17 cellular contexts compared by ENCODE assay signal in genomic region chr9:95980262-95981125, GRCh38.
DNase-seq lines count a peak whose midpoint lies in the region; ATAC-seq, FAIRE-seq and TF ChIP-seq lines count a peak whose summit lies in the region.
"Had no signal": no experiment of that assay in that cellular context is flagged by ENCODE, and none has a peak within 500 bp of the region (broad histone marks: within the 10 kb centered on the region; RNA-seq: fewer than 3 reads in every experiment).

No MANE protein-coding gene starts in this region.

- H3K4me2 ChIP-seq in GM23338: no peak overlapping the region

- H3K27ac Mint-ChIP-seq in GM23338: peak overlapping the region; percentile 77
- peak overlapping the region; percentile 49 for H3K27ac Mint-ChIP-seq in T-helper 17 cell

- H3F3A ChIP-seq in GM23338 (replicated peaks; ENCODE audit: low read depth): no peaks in the 10 kb centered on the region

- FAIRE-seq in GM12892 (lab: Jason Lieb, UNC): no peak
- FAIRE-seq in small intestine (lab: Jason Lieb, UNC): no peak

- H3K4me3 Mint-ChIP-seq in GM23338: no peak overlapping the region
- H3K4me3 Mint-ChIP-seq in T-helper 17 cell: no peak overlapping the region

- no peaks in the 10 kb centered on the region for H3K9me3 Mint-ChIP-seq in GM23338

- no peak for TF ChIP-seq CTCF in 22Rv1 (IDR thresholded peaks at IDR 0.05)
- no peak for TF ChIP-seq CTCF in GM23338 (conservative IDR thresholded peaks at IDR 0.05; ENCODE audit: low read depth in 2 of 2)
- TF ChIP-seq CTCF in gastroesophageal sphincter (IDR thresholded peaks at IDR 0.05): no peak

- DNase-seq in GM23338 (ENCODE audit: low spot score) (no peak), T-helper 17 cell (no peak), SW480 (ENCODE audit: low spot score) (no peak), GM12892 (ENCODE audit: insufficient read length) (no peak), small intestine (no peak), NCI-H446 treated with DMSO at 0.1 percent for 48 hours (lab: John Stamatoyannopoulos, UW) (no peak)
- DNase-seq: effector memory CD4-positive, alpha-beta T cell; GDM1; KG1; Peyer's patch; stimulated activated CD4-positive, alpha-beta T cell treated with anti-CD3 and anti-CD28 coated beads, Interleukin-2, amount 100 ng/mL, for 48 hours; stomach; T1000 had no signal

- no peaks in the 10 kb centered on the region for H3K79me2 ChIP-seq in GM23338 (replicated peaks; ENCODE audit: insufficient read depth)

- no peak for TF ChIP-seq EP300 in gastroesophageal sphincter (IDR thresholded peaks at IDR 0.05)

- no peaks in the 10 kb centered on the region for H3K9me2 ChIP-seq in GM23338 (ENCODE audit: insufficient read depth)

- H3K36me3 ChIP-seq in GM23338 (ENCODE audit: insufficient read depth) (0 out of 2 replicates have a peak, but pooled peaks cover 5% of the 10 kb centered on the region), gastroesophageal sphincter (peaks cover 0 to 34% of the 10 kb centered on the region in 2 donors), small intestine (ENCODE audit: control insufficient read depth in 2 of 2, insufficient read depth in 2 of 2, low read length in 2 of 2) (no peaks in the 10 kb centered on the region)
- H3K36me3 ChIP-seq: prostate gland had no signal

- no peak overlapping the region for H3K4me3 ChIP-seq in GM23338
- no peak overlapping the region for H3K4me3 ChIP-seq in gastroesophageal sphincter
- H3K4me3 ChIP-seq in small intestine (ENCODE audit: low read depth in 1 of 2, low read length in 2 of 2): no peak overlapping the region
- H3K4me3 ChIP-seq: BLaER1, Peyer's patch, prostate gland, stomach had no signal

- peaks cover 7% of the 10 kb centered on the region for H3K36me3 Mint-ChIP-seq in GM23338 (ENCODE audit: low read depth)
- H3K36me3 Mint-ChIP-seq in T-helper 17 cell (ENCODE audit: low read depth): peaks cover 7% of the 10 kb centered on the region

- H3K27me3 ChIP-seq in GM23338 (ENCODE audit: insufficient read depth): no peaks in the 10 kb centered on the region
- no peaks in the 10 kb centered on the region for H3K27me3 ChIP-seq in gastroesophageal sphincter
- no peaks in the 10 kb centered on the region for H3K27me3 ChIP-seq in small intestine (ENCODE audit: control insufficient read depth in 2 of 2, insufficient read depth in 2 of 2, low read length in 2 of 2)
- H3K27me3 ChIP-seq: BLaER1, Peyer's patch, stomach had no signal

- no peaks in the 10 kb centered on the region for H4K20me1 ChIP-seq in GM23338 (replicated peaks; ENCODE audit: insufficient read depth)
- H4K20me1 ChIP-seq: BLaER1 had no signal

- H3K9me3 ChIP-seq in T-helper 17 cell (ENCODE audit: control insufficient read depth, low read length, poor library complexity, severe bottlenecking): no peaks in the 10 kb centered on the region
- no peaks in the 10 kb centered on the region for H3K9me3 ChIP-seq in gastroesophageal sphincter
- H3K9me3 ChIP-seq in small intestine (ENCODE audit: control insufficient read depth, low read depth): no peaks in the 10 kb centered on the region
- H3K9me3 ChIP-seq: BLaER1, Peyer's patch, prostate gland, stomach had no signal

- H3K27me3 Mint-ChIP-seq in GM23338 (ENCODE audit: insufficient read depth, low read depth, poor library complexity) (no peaks in the 10 kb centered on the region), T-helper 17 cell (no peaks in the 10 kb centered on the region)

- H3K4me1 Mint-ChIP-seq in GM23338: peaks cover 8% of the 10 kb centered on the region
- peaks cover 22% of the 10 kb centered on the region for H3K4me1 Mint-ChIP-seq in T-helper 17 cell

- H3K4me1 ChIP-seq in GM23338 (ENCODE audit: insufficient read depth): peaks cover 5% of the 10 kb centered on the region; the same call in 1 of the 2 replicates
- peaks cover 0 to 4% (median 0%) of the 10 kb centered on the region in 3 donors for H3K4me1 ChIP-seq in gastroesophageal sphincter
- H3K4me1 ChIP-seq in small intestine (ENCODE audit: control insufficient read depth in 2 of 2, insufficient read depth in 1 of 2, low read depth in 1 of 2, low read length in 1 of 2): no peaks in the 10 kb centered on the region
- H3K4me1 ChIP-seq: prostate gland had no signal

- 67 to 71% methylated on average over 8 of the region's 8 CpGs for WGBS in gastroesophageal sphincter (ENCODE audit: low coverage in 1 of 2), 2 donors
- 76 to 93% (median 90%) methylated on average over 8 of the region's 8 CpGs for WGBS in small intestine, 3 donors

- TF ChIP-seq POLR2A in gastroesophageal sphincter (IDR thresholded peaks at IDR 0.05): no peak
- no peak for TF ChIP-seq POLR2A in GM12892 (IDR thresholded peaks at IDR 0.05; ENCODE audit: low read depth, low read length)

- H3K27ac ChIP-seq in 22Rv1 (peak overlapping the region; percentile 67), GM23338 (ENCODE audit: low read depth) (0 out of 2 replicates have a peak overlapping the region, but pooled peaks have one; percentile 7), gastroesophageal sphincter (no peak overlapping the region), small intestine (ENCODE audit: low read depth in 1 of 2, low read length in 1 of 2) (no peak overlapping the region)
- H3K27ac ChIP-seq: BLaER1 had no signal

- no peak for ATAC-seq in GM23338
- no peak for ATAC-seq in T-helper 17 cell
- ATAC-seq in gastroesophageal sphincter: peak; percentile 67

- H2AFZ ChIP-seq in GM23338: no peak overlapping the region

TF ChIP-seq in GM23338, 12 proteins besides CTCF, POLR2A, EP300 and RAD21:
- TF ChIP-seq POLR2AphosphoS5 (IDR thresholded peaks at IDR 0.05; ENCODE audit: low read depth): no peak
- no peak for TF ChIP-seq ZNF114 (CRISPR knock-in tag; IDR thresholded peaks at IDR 0.05)
- no peak for TF ChIP-seq JUNB (IDR thresholded peaks at IDR 0.05; ENCODE audit: unreplicated experiment)
- TF ChIP-seq EZH2phosphoT487 (IDR thresholded peaks at IDR 0.05; ENCODE audit: unreplicated experiment): no peak
- TF ChIP-seq CREB1 (CRISPR knock-in tag; IDR thresholded peaks at IDR 0.05; ENCODE audit: low read depth): no peak
- TF ChIP-seq, protein P1, sequence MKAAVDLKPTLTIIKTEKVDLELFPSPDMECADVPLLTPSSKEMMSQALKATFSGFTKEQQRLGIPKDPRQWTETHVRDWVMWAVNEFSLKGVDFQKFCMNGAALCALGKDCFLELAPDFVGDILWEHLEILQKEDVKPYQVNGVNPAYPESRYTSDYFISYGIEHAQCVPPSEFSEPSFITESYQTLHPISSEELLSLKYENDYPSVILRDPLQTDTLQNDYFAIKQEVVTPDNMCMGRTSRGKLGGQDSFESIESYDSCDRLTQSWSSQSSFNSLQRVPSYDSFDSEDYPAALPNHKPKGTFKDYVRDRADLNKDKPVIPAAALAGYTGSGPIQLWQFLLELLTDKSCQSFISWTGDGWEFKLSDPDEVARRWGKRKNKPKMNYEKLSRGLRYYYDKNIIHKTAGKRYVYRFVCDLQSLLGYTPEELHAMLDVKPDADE (IDR thresholded peaks at IDR 0.05): no peak
- no peak for TF ChIP-seq ZNF331 (CRISPR knock-in tag; IDR thresholded peaks at IDR 0.05; ENCODE audit: low read depth)
- TF ChIP-seq NANOG (IDR thresholded peaks at IDR 0.05; ENCODE audit: borderline replicate concordance): no peak
- no peak for TF ChIP-seq STAT1 (IDR thresholded peaks at IDR 0.05; ENCODE audit: unreplicated experiment)

Comparison
In these comparisons a context has a peak if more than half of its experiments do, and no peak if none do; other contexts are left out.
1. H3K27ac ChIP-seq: peak in 22Rv1 (single experiment) and GM23338 (single experiment); none in gastroesophageal sphincter (0 of 4) and small intestine (0 of 2).